In genomic region chr15:100902436-100903190, GRCh38 we compare ENCODE assay signal across 8 cellular contexts. TPM values are rescaled to one million over a fixed set of nuclear protein-coding genes. Genes with fewer than 3 reads are reported as not detected.
A peak's percentile ranks its signal among the peaks of the same experiment; 100 is the strongest.
DNase-seq lines count a peak whose midpoint lies in the region; ATAC-seq, FAIRE-seq and TF ChIP-seq lines count a peak whose summit lies in the region.

No MANE protein-coding gene starts in this region.

- no peaks in the 10 kb centered on the region for H3K79me2 ChIP-seq in H1 (ENCODE audit: control insufficient read depth in 1 of 2, insufficient read depth in 2 of 2, low read length in 2 of 2)

- no peaks in the 10 kb centered on the region for H4K20me1 ChIP-seq in H1 (replicated peaks in 1 of 2; ENCODE audit: control insufficient read depth in 1 of 2, insufficient read depth in 2 of 2, low read length in 2 of 2)

- no peaks in the 10 kb centered on the region for H3K79me1 ChIP-seq in H1 (ENCODE audit: low read depth, low read length)

- no peaks in the 10 kb centered on the region for H3K27me3 ChIP-seq in BJ (ENCODE audit: control insufficient read depth, insufficient read depth, low read length)
- no peaks in the 10 kb centered on the region for H3K27me3 ChIP-seq in H1 (replicated peaks in 1 of 4; ENCODE audit: control insufficient read depth in 3 of 4, extremely low read depth in 1 of 4, insufficient read depth in 3 of 4, low read length in 3 of 4)
- no peaks in the 10 kb centered on the region for H3K27me3 ChIP-seq in mucosa of stomach (ENCODE audit: control insufficient read depth, insufficient read depth, low read length)

- no peak overlapping the region for H3K23ac ChIP-seq in H1 (ENCODE audit: insufficient read length)

- no peak for FAIRE-seq in H1 (lab: Jason Lieb, UNC)

- TF ChIP-seq POLR2A in H1 (IDR thresholded peaks at IDR 0.05; ENCODE audit: control extremely low read depth in 1 of 2, low read depth in 2 of 2, low read length in 2 of 2): no peak

- H3K4me1 ChIP-seq in H1 (replicated peaks in 1 of 4; ENCODE audit: control insufficient read depth in 3 of 4, insufficient read depth in 4 of 4, low read length in 3 of 4) (peaks cover 0 to 10% (median 3%) of the 10 kb centered on the region in 4 experiments; a peak in 5 of 7 replicates), mucosa of stomach (ENCODE audit: control insufficient read depth, insufficient read depth, low read length) (peaks cover 11% of the 10 kb centered on the region)

- H2BK20ac ChIP-seq in H1 (ENCODE audit: low read length): no peak overlapping the region

- no peak overlapping the region for H3K18ac ChIP-seq in H1 (ENCODE audit: extremely low read depth, low read length)

- DNase-seq in BJ (ENCODE audit: low read depth) (peak; percentile 52), NCI-H774 (lab: John Stamatoyannopoulos, UW) (peak; percentile 27), H1 (ENCODE audit: low read depth in 1 of 2, low spot score in 2 of 2) (no peak), activated T-cell treated with anti-CD3 and anti-CD28 coated beads for 4 hours (no peak), AML-193 (lab: John Stamatoyannopoulos, UW) (no peak)

- H3K14ac ChIP-seq in H1 (ENCODE audit: insufficient read length): no peak overlapping the region

- H3K23me2 ChIP-seq in H1 (ENCODE audit: low read depth, low read length): no peaks in the 10 kb centered on the region

- H3K9ac ChIP-seq in H1 (replicated peaks in 1 of 4; ENCODE audit: extremely low read depth in 1 of 4, low read depth in 3 of 4, low read length in 3 of 4): no peak overlapping the region
- peak overlapping the region; percentile 44 for H3K9ac ChIP-seq in mucosa of stomach (ENCODE audit: low read length)

- H4K91ac ChIP-seq in H1 (replicated peaks; ENCODE audit: insufficient read length, low read length): no peak overlapping the region

- H2AK5ac ChIP-seq in H1 (ENCODE audit: low read depth, low read length): no peak overlapping the region

- no peak overlapping the region for H2AFZ ChIP-seq in H1 (ENCODE audit: low read length)

- 0 out of 2 replicates have a peak overlapping the region, but pooled peaks have one; percentile 13 for H3K4me3 ChIP-seq in BJ (ENCODE audit: low read depth, low read length)
- H3K4me3 ChIP-seq in H1 (ENCODE audit: extremely low read depth in 1 of 4, insufficient read depth in 2 of 4, low read depth in 3 of 4, low read length in 4 of 4): no peak overlapping the region
- peak overlapping the region; percentile 0 for H3K4me3 ChIP-seq in mucosa of stomach (ENCODE audit: low read length)

- no peak for TF ChIP-seq RAD21 in H1 (IDR thresholded peaks at IDR 0.05 in 1 of 2, conservative IDR thresholded peaks at IDR 0.05 in 1 of 2; ENCODE audit: low read depth in 2 of 2, low read length in 2 of 2)

- no peak overlapping the region for H3K56ac ChIP-seq in H1 (replicated peaks; ENCODE audit: insufficient read length, low read depth, low read length)

- H4K8ac ChIP-seq in H1 (ENCODE audit: extremely low read depth, insufficient read depth, low read length): peak overlapping the region; percentile 11

- H3K4ac ChIP-seq in H1 (replicated peaks; ENCODE audit: insufficient read length, low read depth, low read length): no peak overlapping the region

- H4K5ac ChIP-seq in H1 (ENCODE audit: insufficient read length, low read depth, low read length): no peak overlapping the region

- H3K36me3 ChIP-seq in BJ (ENCODE audit: control insufficient read depth, insufficient read depth, low read length) (no peaks in the 10 kb centered on the region), H1 (ENCODE audit: control insufficient read depth in 2 of 4, insufficient read depth in 4 of 4, low read length in 3 of 4) (no peaks in the 10 kb centered on the region), mucosa of stomach (ENCODE audit: control insufficient read depth, insufficient read depth, low read length) (no peaks in the 10 kb centered on the region)

- H2BK12ac ChIP-seq in H1 (ENCODE audit: low read depth, low read length): no peak overlapping the region

- CTCF ChIA-PET in BJ (lab: Yijun Ruan, JAX) (interaction anchor here (1.1 to 3.0 kb wide), 4 partner anchors 8 to 231 kb away, joined by 3 to 16 read pairs (median 4); partner anchors contain the start of gene LRRK1), H1 (lab: Charles Lee; ENCODE audit: partially characterized antibody) (interaction anchor here (0.8 to 13.4 kb wide), 7 partner anchors 9 to 137 kb away, joined by 3 to 150 read pairs (median 5); partner anchors contain the start of gene LRRK1)

- H3K27ac ChIP-seq in H1 (ENCODE audit: low read depth, low read length): no peak overlapping the region

- no peak overlapping the region for H2BK15ac ChIP-seq in H1 (ENCODE audit: low read length)

- H2BK5ac ChIP-seq in H1 (ENCODE audit: low read depth, low read length): no peak overlapping the region

- POLR2A ChIA-PET in BJ (lab: Charles Lee): interaction anchor here (0.5 kb wide), 1 partner anchor 266 kb away, joined by 3 read pairs; no protein-coding TSS in a partner anchor
- POLR2A ChIA-PET in H1 (lab: Charles Lee; ENCODE audit: partially characterized antibody): no interaction called here

- ATAC-seq in GM21526 (IDR thresholded peaks at IDR 0.05; ENCODE audit: low FRiP score, unreplicated experiment) (no peak), GM21619 (IDR thresholded peaks at IDR 0.05; ENCODE audit: unreplicated experiment) (no peak)

- TF ChIP-seq CTCF in BJ (IDR thresholded peaks at IDR 0.05; ENCODE audit: insufficient read depth, low read depth, low read length) (no peak), H1 (IDR thresholded peaks at IDR 0.05; ENCODE audit: control extremely low read depth in 1 of 3, insufficient read depth in 1 of 3, low read depth in 1 of 3, low read length in 3 of 3) (no peak)

- H2BK120ac ChIP-seq in H1 (replicated peaks; ENCODE audit: low read depth, low read length): no peak overlapping the region

- TF ChIP-seq EP300 in H1 (IDR thresholded peaks at IDR 0.05; ENCODE audit: borderline replicate concordance in 1 of 2, low read depth in 2 of 2, low read length in 2 of 2): no peak

- H3K9me3 ChIP-seq in H1 (ENCODE audit: insufficient read depth in 2 of 2, low read depth in 1 of 2, low read length in 1 of 2) (no peaks in the 10 kb centered on the region), mucosa of stomach (ENCODE audit: control insufficient read depth, low read length) (no peaks in the 10 kb centered on the region)

- H3K4me2 ChIP-seq in H1 (ENCODE audit: insufficient read depth in 1 of 2, low read depth in 2 of 2, low read length in 2 of 2): no peak overlapping the region

- WGBS in H1 (ENCODE audit: extremely low coverage in 1 of 2, insufficient coverage in 1 of 2, insufficient read length in 1 of 2, insufficient replicate concordance in 2 of 2, low coverage in 1 of 2, low lambda C conversion rate in 2 of 2, missing lambda C conversion rate in 1 of 2), 2 experiments: 88% methylated on average over 21 of the region's 22 CpGs; no CpG with 5 or more reads in 1 of the 2 experiments

TF ChIP-seq in H1, 55 proteins besides CTCF, POLR2A, EP300 and RAD21 (continues in another document):
- TF ChIP-seq EZH2 (IDR thresholded peaks at IDR 0.05; ENCODE audit: low read depth, low read length, severe bottlenecking) (no peak), GABPA (IDR thresholded peaks at IDR 0.05; ENCODE audit: borderline replicate concordance, insufficient read depth, low read length) (no peak), HDAC6 (IDR thresholded peaks at IDR 0.05; ENCODE audit: low read depth, low read length) (no peak), SRF (IDR thresholded peaks at IDR 0.05; ENCODE audit: low read depth, low read length) (no peak), TAF7 (optimal IDR thresholded peaks at IDR 0.05; ENCODE audit: borderline replicate concordance, low read depth, low read length) (no peak), NANOG (IDR thresholded peaks at IDR 0.05; ENCODE audit: insufficient read depth, low read depth, low read length, poor library complexity, severe bottlenecking) (no peak), BRCA1 (IDR thresholded peaks at IDR 0.05; ENCODE audit: low read depth, low read length) (no peak), BACH1 (IDR thresholded peaks at IDR 0.05; ENCODE audit: low read length) (no peak), SP1 (IDR thresholded peaks at IDR 0.05; ENCODE audit: low read depth, low read length) (no peak), SIN3A (conservative IDR thresholded peaks at IDR 0.05 in 1 of 2, IDR thresholded peaks at IDR 0.05 in 1 of 2; ENCODE audit: low read depth in 1 of 2, low read length in 2 of 2) (no peak), CEBPB (IDR thresholded peaks at IDR 0.05; ENCODE audit: low read depth, low read length) (no peak), HDAC2 (IDR thresholded peaks at IDR 0.05; ENCODE audit: borderline replicate concordance in 1 of 2, low read depth in 2 of 2, low read length in 2 of 2) (no peak), FOSL1 (IDR thresholded peaks at IDR 0.05; ENCODE audit: insufficient read depth, low read depth, low read length) (no peak), KDM5A (IDR thresholded peaks at IDR 0.05; ENCODE audit: low read length) (no peak)

RNA-seq across cellular contexts. Expression of gene LRRK1, which starts 16.5 kb away (rescaled TPM):
- polyA plus RNA-seq in BJ (2011; rRNA removed) (10.2 and 16.9 TPM in 2 replicates), H1 (2011; rRNA removed) (1.2 and 1.9 TPM in 2 replicates)
- 19.0 and 19.6 TPM in 2 replicates for polyA minus RNA-seq in BJ (2011; rRNA and poly(A)+ RNA removed)
- total RNA-seq in H1 (2021; fragmentation: NEBNext Ultra II Directional; extraction: Animal tissue kit (Norgen Biotek cat#: 25700)): 3.4 and 3.6 TPM in 2 replicates
- 1.2 TPM for polyA plus RNA-seq in H1 (2011; cell fraction: cytosol; rRNA removed)
- polyA plus RNA-seq in H1 (2011; cell fraction: nucleus; rRNA removed): 3.1 TPM
- 1.8 to 2.6 TPM (median 1.9 TPM) in 4 replicates for polyA plus RNA-seq in H1 (2012, experiment 1 of 2)
- polyA plus RNA-seq in H1 (2012, experiment 2 of 2): 0.97 TPM
- 1.5 TPM for polyA plus RNA-seq in H1 (2013, experiment 1 of 2)
- polyA plus RNA-seq in H1 (2013, experiment 2 of 2): 1.3 TPM
- polyA minus RNA-seq in H1 (2011; rRNA and poly(A)+ RNA removed): 1.5 and 2.1 TPM in 2 replicates
- 2.3 TPM for polyA minus RNA-seq in H1 (2011; cell fraction: cytosol; rRNA and poly(A)+ RNA removed)
- 3.8 TPM for polyA minus RNA-seq in H1 (2011; cell fraction: nucleus; rRNA and poly(A)+ RNA removed)

RNA-seq across cellular contexts. Expression of gene ALDH1A3, which starts 23.0 kb away (rescaled TPM):
- 1.1 TPM in 2 replicates for polyA plus RNA-seq in BJ (2011; rRNA removed)
- 0.33 and 1.4 TPM in 2 replicates for polyA minus RNA-seq in BJ (2011; rRNA and poly(A)+ RNA removed)
- 5.5 and 5.7 TPM in 2 replicates for total RNA-seq in H1 (2021; fragmentation: NEBNext Ultra II Directional; extraction: Animal tissue kit (Norgen Biotek cat#: 25700))
- 2.2 and 2.5 TPM in 2 replicates for polyA plus RNA-seq in H1 (2011; rRNA removed)
- polyA plus RNA-seq in H1 (2011; cell fraction: cytosol; rRNA removed): 3.3 TPM
- polyA plus RNA-seq in H1 (2011; cell fraction: nucleus; rRNA removed): 3.8 TPM
- polyA plus RNA-seq in H1 (2012, experiment 1 of 2): 4.0 to 4.8 TPM (median 4.4 TPM) in 4 replicates
- polyA plus RNA-seq in H1 (2012, experiment 2 of 2): 0.67 TPM
- 3.2 TPM for polyA plus RNA-seq in H1 (2013, experiment 1 of 2)
- 4.1 TPM for polyA plus RNA-seq in H1 (2013, experiment 2 of 2)
- 2.0 and 4.1 TPM in 2 replicates for polyA minus RNA-seq in H1 (2011; rRNA and poly(A)+ RNA removed)
- polyA minus RNA-seq in H1 (2011; cell fraction: cytosol; rRNA and poly(A)+ RNA removed): 4.7 TPM
- polyA minus RNA-seq in H1 (2011; cell fraction: nucleus; rRNA and poly(A)+ RNA removed): 6.1 TPM

Comparison
In these comparisons a context has a peak if more than half of its experiments do, and no peak if none do; other contexts are left out.
1. DNase-seq: peak in BJ (single experiment) and NCI-H774 (single experiment); none in H1 (0 of 2), activated T-cell treated with anti-CD3 and anti-CD28 coated beads for 4 hours (single experiment) and AML-193 (0 of 2).
2. H3K4me3 ChIP-seq: peak in BJ (single experiment) and mucosa of stomach (single experiment); none in H1 (0 of 4).